In the genomic region with DNA sequence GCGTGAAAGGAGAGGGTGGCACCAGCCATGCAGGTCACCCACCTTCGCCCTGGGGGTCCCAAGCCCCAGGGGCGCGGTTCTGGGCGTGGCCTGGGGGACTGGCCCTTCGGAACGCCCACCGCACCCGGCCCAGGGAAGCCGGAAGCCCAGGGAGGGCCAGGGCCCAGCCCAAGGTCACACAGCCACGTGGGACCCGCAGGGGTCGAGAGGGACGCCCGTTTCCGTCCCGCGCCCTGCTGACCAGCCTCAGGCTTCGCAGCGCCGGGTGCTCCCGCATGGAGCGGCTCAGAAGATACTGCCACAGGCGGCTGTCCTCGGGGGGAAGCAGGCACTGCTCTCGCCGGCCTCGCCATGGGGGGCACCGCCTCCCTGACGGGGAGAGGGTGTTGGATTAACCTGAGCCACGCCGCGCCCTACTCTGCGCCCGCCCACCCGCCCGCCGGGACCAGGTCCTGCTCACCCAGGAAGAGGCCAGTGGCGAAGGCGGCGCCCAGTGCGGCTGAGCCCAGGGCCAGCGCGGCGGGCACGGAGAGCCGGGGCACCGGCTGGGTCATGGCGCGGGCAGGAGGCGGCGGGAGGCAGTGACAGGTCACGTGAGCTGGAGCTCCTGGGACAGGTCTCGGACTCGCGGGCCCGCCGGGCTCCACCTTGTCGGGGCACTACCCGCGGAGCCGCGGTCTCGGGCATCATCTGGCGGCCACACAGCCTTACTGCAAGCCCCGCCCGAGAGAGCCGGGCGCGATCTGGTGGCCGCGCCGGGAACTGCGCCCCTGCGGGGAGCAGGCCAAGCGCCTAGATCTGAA, we compare ENCODE assay signal across 8 cellular contexts. TPM values are rescaled to one million over a fixed set of nuclear protein-coding genes. Genes with fewer than 3 reads are reported as not detected.
A peak's percentile ranks its signal among the peaks of the same experiment; 100 is the strongest.
DNase-seq lines count a peak whose midpoint lies in the region; ATAC-seq lines count a peak whose summit lies in the region.

A gene (minus strand): TSS at position 583 of the 803 bp plus-strand sequence. CDS start 29 bp downstream, at position 554.

- no peak within 1 kb of the TSS for H2AK5ac ChIP-seq in mesenchymal stem cell (ENCODE audit: low read length, severe bottlenecking)

- peak within 1 kb of the TSS; percentile 76 for H3K4me3 ChIP-seq in effector memory CD4-positive, alpha-beta T cell (ENCODE audit: insufficient read depth, low read depth, low read length, poor library complexity, severe bottlenecking)
- H3K4me3 ChIP-seq in mesenchymal stem cell (ENCODE audit: insufficient read depth in 1 of 2, low read depth in 1 of 2, low read length in 2 of 2), result peak within 1 kb of the TSS; percentile 81

- H4K8ac ChIP-seq in mesenchymal stem cell (ENCODE audit: low read length), result peak within 1 kb of the TSS; percentile 88

- peak; percentile 69 for ATAC-seq in GM19467 (IDR thresholded peaks at IDR 0.05; ENCODE audit: unreplicated experiment)

- H3K23ac ChIP-seq in mesenchymal stem cell (ENCODE audit: low read length in 2 of 2), result peak within 1 kb of the TSS in 1 of 2 experiments; percentile 83

- peaks cover 8% of the 10 kb centered on the region for H3K79me1 ChIP-seq in mesenchymal stem cell (replicated peaks; ENCODE audit: low read length, poor library complexity, severe bottlenecking)

- H2BK5ac ChIP-seq in mesenchymal stem cell (ENCODE audit: low read depth, low read length, poor library complexity, severe bottlenecking), result no peak within 1 kb of the TSS

- H3K14ac ChIP-seq in mesenchymal stem cell (ENCODE audit: low read length in 2 of 2), result peak within 1 kb of the TSS in 1 of 2 experiments; percentile 82

- H4K91ac ChIP-seq in mesenchymal stem cell (ENCODE audit: low read length), result peak within 1 kb of the TSS; percentile 77

- H3K27ac ChIP-seq in effector memory CD4-positive, alpha-beta T cell (ENCODE audit: insufficient read depth, low read length, poor library complexity, severe bottlenecking), result peak within 1 kb of the TSS; percentile 59
- no peak within 1 kb of the TSS for H3K27ac ChIP-seq in mesenchymal stem cell (ENCODE audit: low read length, poor library complexity, severe bottlenecking)

- peak within 1 kb of the TSS; percentile 84 for H2BK15ac ChIP-seq in mesenchymal stem cell (ENCODE audit: low read depth, poor library complexity, severe bottlenecking)

- peak within 1 kb of the TSS; percentile 79 for H2AFZ ChIP-seq in mesenchymal stem cell (ENCODE audit: low read depth, low read length)

- peak within 1 kb of the TSS; percentile 66 to 95 for H3K18ac ChIP-seq in mesenchymal stem cell (ENCODE audit: low read depth in 1 of 2, low read length in 2 of 2)

- H3K4me2 ChIP-seq in mesenchymal stem cell (ENCODE audit: low read length, poor library complexity, severe bottlenecking), result peak within 1 kb of the TSS; percentile 99

- peaks cover 18% of the 10 kb centered on the region for H3K4me1 ChIP-seq in effector memory CD4-positive, alpha-beta T cell (ENCODE audit: control insufficient read depth, insufficient read depth, low read length, poor library complexity, severe bottlenecking)
- H3K4me1 ChIP-seq in mesenchymal stem cell (ENCODE audit: control insufficient read depth, insufficient read depth, low read depth, low read length), result peaks cover 14% of the 10 kb centered on the region

- DNase-seq in COLO829 (ENCODE audit: low spot score) (peak; percentile 79), HPDE6-E6E7 (ENCODE audit: extremely low spot score) (peak; percentile 95), NK-92 (lab: John Stamatoyannopoulos, UW; ENCODE audit: unreplicated experiment) (peak; percentile 22), mesenchymal stem cell (peak; percentile 82)
- peak; percentile 81 to 87 for DNase-seq in activated CD8-positive, alpha-beta memory T cell treated with anti-CD3 and anti-CD28 coated beads for 4 hours (ENCODE audit: low read depth in 2 of 2)
- peak; percentile 87 to 94 (median 91) for DNase-seq in effector memory CD4-positive, alpha-beta T cell
- peak; percentile 84 for DNase-seq in stimulated activated CD8-positive, alpha-beta memory T cell treated with anti-CD3 and anti-CD28 coated beads, Interleukin-12 subunit alpha, Interleukin-12 subunit beta, amount 100 ng/mL, for 24 hours (ENCODE audit: extremely low read depth)

- peak within 1 kb of the TSS; percentile 80 for H3K9ac ChIP-seq in mesenchymal stem cell (ENCODE audit: low read length)

- no peaks in the 10 kb centered on the region for H3K9me3 ChIP-seq in effector memory CD4-positive, alpha-beta T cell (ENCODE audit: control insufficient read depth, low read length)
- H3K9me3 ChIP-seq in mesenchymal stem cell (ENCODE audit: control insufficient read depth, low read length), result no peaks in the 10 kb centered on the region

- H3K36me3 ChIP-seq in effector memory CD4-positive, alpha-beta T cell (ENCODE audit: control insufficient read depth, insufficient read depth, low read length), result peaks cover 14% of the 10 kb centered on the region
- H3K36me3 ChIP-seq in mesenchymal stem cell (ENCODE audit: control insufficient read depth in 1 of 2, insufficient read depth in 2 of 2, low read depth in 1 of 2, low read length in 2 of 2), result peaks cover 24 to 28% of the 10 kb centered on the region in 2 experiments

- peak within 1 kb of the TSS; percentile 42 to 98 for H2BK12ac ChIP-seq in mesenchymal stem cell (ENCODE audit: low read length in 2 of 2)

- H2BK120ac ChIP-seq in mesenchymal stem cell (ENCODE audit: low read depth, low read length), result peak within 1 kb of the TSS; percentile 54

- no peaks in the 10 kb centered on the region for H3K27me3 ChIP-seq in effector memory CD4-positive, alpha-beta T cell (replicated peaks; ENCODE audit: control insufficient read depth, insufficient read depth, low read length, poor library complexity, severe bottlenecking)
- peaks cover 0 to 10% of the 10 kb centered on the region in 2 experiments for H3K27me3 ChIP-seq in mesenchymal stem cell (ENCODE audit: control insufficient read depth in 1 of 2, insufficient read depth in 1 of 2, low read length in 2 of 2)

- peak within 1 kb of the TSS; percentile 46 to 92 for H3K4ac ChIP-seq in mesenchymal stem cell (ENCODE audit: low read depth in 1 of 2, low read length in 2 of 2)

- 1% methylated on average over 63 of the region's 76 CpGs for WGBS in mesenchymal stem cell

RNA-seq across cellular contexts. Expression of the gene that starts here (rescaled TPM):
- 11.1 TPM for polyA plus RNA-seq in mesenchymal stem cell (2013, experiment 1 of 2)
- polyA plus RNA-seq in mesenchymal stem cell (2013, experiment 2 of 2), result 8.8 TPM

Comparison
In these comparisons a context has a peak if more than half of its experiments do, and no peak if none do; other contexts are left out.
1. DNase-seq: peak in every context shown above with its lines; median percentile 95 in HPDE6-E6E7; 91 in effector memory CD4-positive, alpha-beta T cell; 84 in activated CD8-positive, alpha-beta memory T cell treated with anti-CD3 and anti-CD28 coated beads for 4 hours; 84 in stimulated activated CD8-positive, alpha-beta memory T cell treated with anti-CD3 and anti-CD28 coated beads, Interleukin-12 subunit alpha, Interleukin-12 subunit beta, amount 100 ng/mL, for 24 hours; 82 in mesenchymal stem cell; 79 in COLO829; 22 in NK-92.